8 cellular contexts compared by ENCODE assay signal in the genomic region with DNA sequence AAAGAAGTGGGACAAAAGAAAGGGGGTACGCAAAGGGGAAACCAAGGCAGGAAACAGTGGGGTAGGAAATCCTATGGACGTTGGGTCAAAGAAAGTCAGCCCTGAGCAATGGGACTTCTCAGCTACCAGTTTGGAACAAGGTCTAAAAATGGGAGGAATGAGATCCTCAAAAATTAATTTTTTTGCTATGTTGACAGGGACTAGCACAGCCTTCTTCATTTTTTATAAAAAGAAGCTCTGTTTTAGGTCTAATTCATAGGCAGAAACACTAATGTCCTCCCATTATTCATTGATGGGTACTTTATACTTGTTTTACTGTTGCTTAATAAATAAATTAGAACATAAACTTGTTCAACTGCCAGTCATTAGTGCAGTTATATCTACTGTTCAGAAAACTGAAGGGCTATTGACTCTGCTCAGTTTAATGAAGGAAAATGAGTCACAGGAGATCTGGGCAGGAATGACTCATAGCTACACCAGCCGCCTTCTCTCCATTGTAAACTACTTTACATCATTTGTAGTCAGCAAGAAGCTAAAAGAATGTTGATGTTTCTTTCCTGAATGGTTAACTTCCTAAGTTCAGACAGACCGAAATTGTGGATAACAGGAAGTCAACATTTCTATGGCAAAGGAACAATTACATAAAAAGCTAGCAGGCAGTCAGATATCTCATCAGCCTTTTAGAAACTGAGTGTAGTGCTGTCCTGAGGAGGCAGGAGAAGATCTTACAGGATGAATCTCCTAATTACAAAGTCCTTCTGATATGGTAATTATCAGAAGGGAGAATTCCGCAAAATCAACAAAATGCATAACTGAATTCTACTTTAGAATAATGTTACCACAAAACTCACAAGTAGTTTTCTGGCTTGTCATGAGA.
DNase-seq lines count a peak whose midpoint lies in the region; ATAC-seq and TF ChIP-seq lines count a peak whose summit lies in the region.

No MANE protein-coding gene starts in this region.

- peak; percentile 52 for DNase-seq in GM04504 (ENCODE audit: low read depth)
- DNase-seq in NCI-H226, result peak; percentile 80
- DNase-seq in fibroblast of lung (ENCODE audit: low read depth in 2 of 2), result peak; percentile 91 to 95
- peak; percentile 23 for DNase-seq in pons (ENCODE audit: low spot score)
- no peak for DNase-seq in NOMO-1 treated with dmso at 0.1 percent for 144 hours (lab: John Stamatoyannopoulos, UW; ENCODE audit: unreplicated experiment)
- no peak for DNase-seq in NCI-H146 treated with DMSO at 0.1 percent for 48 hours (lab: John Stamatoyannopoulos, UW; ENCODE audit: unreplicated experiment)

- no peak overlapping the region for H3K27ac ChIP-seq in fibroblast of lung (ENCODE audit: insufficient read depth, low read length)

- peak overlapping the region; percentile 71 for H2AFZ ChIP-seq in fibroblast of lung (ENCODE audit: low read length)

- TF ChIP-seq CTCF in fibroblast of lung (conservative IDR thresholded peaks at IDR 0.05 in 1 of 2, IDR thresholded peaks at IDR 0.05 in 1 of 2; ENCODE audit: low read depth in 1 of 2, low read length in 2 of 2), result no peak

- no peak overlapping the region for H3K9ac ChIP-seq in fibroblast of lung (ENCODE audit: insufficient read depth, low read length)

- peak overlapping the region; percentile 41 for H3K4me2 ChIP-seq in fibroblast of lung (ENCODE audit: extremely low read depth, insufficient read depth, low read length)

- peaks cover 5% of the 10 kb centered on the region for H3K4me1 ChIP-seq in fibroblast of lung (ENCODE audit: control insufficient read depth, extremely low read depth, insufficient read depth, low read length)

- H3K27me3 ChIP-seq in fibroblast of lung (ENCODE audit: control insufficient read depth, insufficient read depth, low read length), result no peaks in the 10 kb centered on the region

- ATAC-seq in GM19452 (IDR thresholded peaks at IDR 0.05; ENCODE audit: unreplicated experiment), result no peak
- ATAC-seq in HG03039 (IDR thresholded peaks at IDR 0.05; ENCODE audit: unreplicated experiment), result no peak

- H4K20me1 ChIP-seq in fibroblast of lung (ENCODE audit: control insufficient read depth, extremely low read depth, insufficient read depth, low read length), result no peaks in the 10 kb centered on the region

- H3K9me3 ChIP-seq in fibroblast of lung (ENCODE audit: control insufficient read depth, insufficient read depth, low read depth, low read length), result no peaks in the 10 kb centered on the region

- H3K4me3 ChIP-seq in fibroblast of lung (replicated peaks in 1 of 4; ENCODE audit: control extremely low read depth in 1 of 4, insufficient read depth in 1 of 4, low read depth in 3 of 4, low read length in 4 of 4), result no peak overlapping the region

- no peaks in the 10 kb centered on the region for H3K36me3 ChIP-seq in fibroblast of lung (ENCODE audit: control insufficient read depth, insufficient read depth, low read length)

- H3K79me2 ChIP-seq in fibroblast of lung (ENCODE audit: control insufficient read depth, insufficient read depth, low read length), result no peaks in the 10 kb centered on the region

Comparison
In these comparisons a context has a peak if more than half of its experiments do, and no peak if none do; other contexts are left out.
1. DNase-seq: peak in GM04504 (single experiment), NCI-H226 (single experiment), fibroblast of lung (2 of 2) and pons (single experiment); none in NOMO-1 treated with dmso at 0.1 percent for 144 hours (single experiment) and NCI-H146 treated with DMSO at 0.1 percent for 48 hours (single experiment).